Comparison of ENCODE assay signal across 14 cellular contexts in genomic region chr5:170303564-170303963, GRCh38. TPM values are rescaled to one million over a fixed set of nuclear protein-coding genes. Genes with fewer than 3 reads are reported as not detected.
DNase-seq lines count a peak whose midpoint lies in the region; ATAC-seq and TF ChIP-seq lines count a peak whose summit lies in the region.
"Had no signal": no experiment of that assay in that cellular context is flagged by ENCODE, and none has a peak within 500 bp of the region (broad histone marks: within the 10 kb centered on the region; RNA-seq: fewer than 3 reads in every experiment).

No MANE protein-coding gene starts in this region.

- peaks cover 85% of the 10 kb centered on the region for H3K4me1 Mint-ChIP-seq in CD4-positive, alpha-beta T cell (ENCODE audit: low read depth)
- H3K4me1 Mint-ChIP-seq in IgD-negative memory B cell, result peaks cover 21 to 28% (median 26%) of the 10 kb centered on the region in 3 donors
- H3K4me1 Mint-ChIP-seq in activated T-helper 17 cell treated with anti-CD3 and anti-CD28 coated beads, Interleukin-2, amount 50 U/mL, for 72 hours, result peaks cover 34% of the 10 kb centered on the region
- peaks cover 21% of the 10 kb centered on the region for H3K4me1 Mint-ChIP-seq in nephron
- peaks cover 24% of the 10 kb centered on the region for H3K4me1 Mint-ChIP-seq in type B pancreatic cell (ENCODE audit: unreplicated experiment)

- no peaks in the 10 kb centered on the region for H3K9me3 ChIP-seq in CD4-positive, alpha-beta T cell (ENCODE audit: control insufficient read depth, low read length)
- H3K9me3 ChIP-seq: esophagus muscularis mucosa had no signal

- H3K27me3 Mint-ChIP-seq in CD4-positive, alpha-beta T cell, result no peaks in the 10 kb centered on the region
- peaks cover 3% of the 10 kb centered on the region for H3K27me3 Mint-ChIP-seq in IgD-negative memory B cell
- H3K27me3 Mint-ChIP-seq in activated T-helper 17 cell treated with anti-CD3 and anti-CD28 coated beads, Interleukin-2, amount 50 U/mL, for 72 hours, result no peaks in the 10 kb centered on the region
- H3K27me3 Mint-ChIP-seq in nephron (ENCODE audit: low read depth), result peaks cover 6% of the 10 kb centered on the region
- no peaks in the 10 kb centered on the region for H3K27me3 Mint-ChIP-seq in type B pancreatic cell

- peak; percentile 31 for ATAC-seq in CD4-positive, alpha-beta T cell (ENCODE audit: poor library complexity)
- peak; percentile 53 for ATAC-seq in activated T-helper 17 cell treated with anti-CD3 and anti-CD28 coated beads, Interleukin-2, amount 50 U/mL, for 72 hours (replicated peaks)
- ATAC-seq in HG03457 (IDR thresholded peaks at IDR 0.05; ENCODE audit: unreplicated experiment), result no peak
- ATAC-seq: HepG2, Panc1 had no signal

- POLR2A ChIA-PET in CD4-positive, alpha-beta T cell (lab: Charles Lee), result interaction anchor here (0.8 to 4.0 kb wide), 19 partner anchors 10 to 51 kb away, joined by 3 to 46 read pairs (median 8); no protein-coding TSS in a partner anchor

- no peak for TF ChIP-seq CTCF in CD4-positive, alpha-beta T cell (IDR thresholded peaks at IDR 0.05)
- TF ChIP-seq CTCF in nephron (IDR thresholded peaks at IDR 0.05; ENCODE audit: unreplicated experiment in 3 of 3) (no peak), type B pancreatic cell (conservative IDR thresholded peaks at IDR 0.05) (no peak)

- H3K36me3 Mint-ChIP-seq in CD4-positive, alpha-beta T cell (ENCODE audit: low read depth), result no peaks in the 10 kb centered on the region
- H3K36me3 Mint-ChIP-seq in IgD-negative memory B cell (peaks cover 2% of the 10 kb centered on the region), nephron (ENCODE audit: low read depth) (no peaks in the 10 kb centered on the region), type B pancreatic cell (no peaks in the 10 kb centered on the region)
- H3K36me3 Mint-ChIP-seq in activated T-helper 17 cell treated with anti-CD3 and anti-CD28 coated beads, Interleukin-2, amount 50 U/mL, for 72 hours (ENCODE audit: low read depth), result no peaks in the 10 kb centered on the region

- H3K27me3 ChIP-seq in CD4-positive, alpha-beta T cell (ENCODE audit: control insufficient read depth, insufficient read depth, low read length), result no peaks in the 10 kb centered on the region
- H3K27me3 ChIP-seq: esophagus muscularis mucosa had no signal

- intact Hi-C loops in CD4-positive, alpha-beta T cell (cut with DNase I, micrococcal nuclease), result loop anchor here (1.0 to 5.0 kb wide), 3 partner anchors 10 to 36 kb away; no protein-coding TSS in a partner anchor

- CTCF ChIA-PET in CD4-positive, alpha-beta T cell (lab: Charles Lee), result interaction anchor here (0.8 to 3.9 kb wide), 12 partner anchors 10 to 36 kb away, joined by 3 to 22 read pairs (median 4); no protein-coding TSS in a partner anchor

- no peaks in the 10 kb centered on the region for H3K9me3 Mint-ChIP-seq in CD4-positive, alpha-beta T cell
- H3K9me3 Mint-ChIP-seq in IgD-negative memory B cell (no peaks in the 10 kb centered on the region), nephron (no peaks in the 10 kb centered on the region), type B pancreatic cell (no peaks in the 10 kb centered on the region)
- no peaks in the 10 kb centered on the region for H3K9me3 Mint-ChIP-seq in activated T-helper 17 cell treated with anti-CD3 and anti-CD28 coated beads, Interleukin-2, amount 50 U/mL, for 72 hours

- peak overlapping the region; percentile 96 for H3K27ac Mint-ChIP-seq in CD4-positive, alpha-beta T cell
- peak overlapping the region in 1 of 3 donors; percentile 93 for H3K27ac Mint-ChIP-seq in IgD-negative memory B cell
- H3K27ac Mint-ChIP-seq in activated T-helper 17 cell treated with anti-CD3 and anti-CD28 coated beads, Interleukin-2, amount 50 U/mL, for 72 hours, result peak overlapping the region; percentile 94
- H3K27ac Mint-ChIP-seq in nephron, result peak overlapping the region; percentile 71 to 95 (median 82)
- H3K27ac Mint-ChIP-seq in type B pancreatic cell, result no peak overlapping the region

- DNase-seq in CD4-positive, alpha-beta T cell, result no peak
- no peak for DNase-seq in type B pancreatic cell (ENCODE audit: extremely low spot score, unreplicated experiment)
- DNase-seq in globus pallidus (ENCODE audit: low spot score), result no peak
- DNase-seq: amniotic stem cell, GM23248, NCI-H1436 treated with DMSO at 0.1 percent for 48 hours had no signal

- peak overlapping the region; percentile 87 for H3K4me3 Mint-ChIP-seq in CD4-positive, alpha-beta T cell
- H3K4me3 Mint-ChIP-seq in IgD-negative memory B cell (peak overlapping the region in 3 of 4 donors; percentile 48 to 71 (median 67)), nephron (no peak overlapping the region), type B pancreatic cell (no peak overlapping the region)
- peak overlapping the region; percentile 87 for H3K4me3 Mint-ChIP-seq in activated T-helper 17 cell treated with anti-CD3 and anti-CD28 coated beads, Interleukin-2, amount 50 U/mL, for 72 hours

- peak overlapping the region; percentile 92 for H3K27ac ChIP-seq in CD4-positive, alpha-beta T cell (ENCODE audit: low read depth, low read length)
- H3K27ac ChIP-seq: GM23248 had no signal

RNA-seq across cellular contexts. Expression of gene LCP2, which starts 6.0 kb away (rescaled TPM):
- 100 to 1,000 TPM; 154 to 155 TPM for total RNA-seq in CD4-positive, alpha-beta T cell
- polyA plus RNA-seq in IgD-negative memory B cell, result 31.6 TPM
- total RNA-seq in activated T-helper 17 cell treated with anti-CD3 and anti-CD28 coated beads, Interleukin-2, amount 50 U/mL, for 72 hours, result 100 to 1,000 TPM; 202 to 204 TPM
- not detected in 2 replicates for total RNA-seq in type B pancreatic cell (ENCODE audit: low replicate concordance)
- total RNA-seq: GM23248, HepG2, NCI-H460 had no signal
- polyA plus RNA-seq: GM23248, HepG2 had no signal

Comparison
In these comparisons a context has a peak if more than half of its experiments do, and no peak if none do; other contexts are left out.
1. H3K4me3 Mint-ChIP-seq: peak in CD4-positive, alpha-beta T cell (single experiment), IgD-negative memory B cell (3 of 4) and activated T-helper 17 cell treated with anti-CD3 and anti-CD28 coated beads, Interleukin-2, amount 50 U/mL, for 72 hours (single experiment); none in nephron (0 of 3) and type B pancreatic cell (single experiment).
2. RNA of gene LCP2, which starts 6.0 kb away (total RNA-seq): 202 to 204 TPM in activated T-helper 17 cell treated with anti-CD3 and anti-CD28 coated beads, Interleukin-2, amount 50 U/mL, for 72 hours and 154 to 155 TPM in CD4-positive, alpha-beta T cell; not detected in type B pancreatic cell; every median in the first group is over 100 times any median in the second.